ENCODE assay signal across 8 cellular contexts in the genomic region with DNA sequence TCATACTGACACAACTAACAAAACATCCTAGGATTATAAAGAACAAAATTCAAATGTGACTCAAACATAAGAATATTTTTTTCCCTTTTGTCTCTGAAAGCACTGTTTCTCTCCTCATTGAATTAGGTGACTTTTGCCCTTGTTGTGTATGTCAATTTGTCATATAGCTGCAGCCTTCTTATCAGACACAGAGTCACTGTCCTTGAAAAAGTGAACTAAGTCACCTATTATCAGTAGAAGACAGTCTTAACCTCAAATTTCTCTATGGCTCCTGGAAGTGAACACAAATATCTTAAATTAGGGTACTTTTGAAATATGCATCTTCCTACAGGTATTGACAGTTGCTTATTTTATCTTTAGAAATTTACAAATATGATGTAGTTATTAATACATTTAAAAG.
"Had no signal": no experiment of that assay in that cellular context is flagged by ENCODE, and none has a peak within 500 bp of the region (broad histone marks: within the 10 kb centered on the region; RNA-seq: fewer than 3 reads in every experiment).

No MANE protein-coding gene starts in this region.

- DNase-seq: GM23248, GOT3, H7, HFFc6 had no signal

- H3K4me1 ChIP-seq: HAP-1 had no signal

- H3K27ac ChIP-seq: GM23248, HL-60 had no signal

- H3K36me3 ChIP-seq: HAP-1 had no signal

- H3K9ac ChIP-seq: GM23248 had no signal

- H3K4me3 ChIP-seq: GM23248, HAP-1 had no signal

- FAIRE-seq: HepG2 had no signal

- H3K9me3 ChIP-seq: HAP-1 had no signal

- ATAC-seq: HCT116, HepG2 had no signal

- H2AFZ ChIP-seq: GM23248 had no signal
